In the genomic region with DNA sequence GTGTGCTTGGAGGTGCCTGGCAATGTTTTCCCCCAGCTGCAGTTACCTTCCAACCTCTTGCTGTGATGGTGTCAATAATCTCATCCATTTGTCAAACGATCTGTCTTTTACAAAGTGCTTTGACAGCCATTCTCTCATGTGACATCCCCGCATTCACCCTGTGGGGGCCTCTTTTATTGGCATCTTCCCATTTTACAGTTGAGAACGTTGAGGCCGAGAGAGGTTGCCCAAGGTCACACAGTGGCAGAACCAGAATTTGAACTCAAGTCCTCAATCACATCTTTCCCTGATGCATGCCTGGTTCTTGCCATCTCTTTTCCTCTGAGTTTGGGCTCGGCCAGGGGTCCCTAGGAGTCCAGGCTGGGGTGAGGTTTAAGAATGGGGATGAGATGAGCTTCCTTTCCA, we compare ENCODE assay signal across 9 cellular contexts. TPM values are rescaled to one million over a fixed set of nuclear protein-coding genes. Genes with fewer than 3 reads are reported as not detected.
DNase-seq lines count a peak whose midpoint lies in the region; ATAC-seq and TF ChIP-seq lines count a peak whose summit lies in the region.
"Had no signal": no experiment of that assay in that cellular context is flagged by ENCODE, and none has a peak within 500 bp of the region (broad histone marks: within the 10 kb centered on the region; RNA-seq: fewer than 3 reads in every experiment).

No MANE protein-coding gene starts in this region.

- H3K9me3 ChIP-seq in DND-41 (ENCODE audit: insufficient read depth, low read length, severe bottlenecking) (no peaks in the 10 kb centered on the region), SJCRH30 (replicated peaks) (peaks cover 4% of the 10 kb centered on the region; the same call in 1 of the 2 replicates), esophagus muscularis mucosa (no peaks in the 10 kb centered on the region), trophoblast cell (ENCODE audit: insufficient read depth, low read depth, low read length) (no peaks in the 10 kb centered on the region)

- H4K20me1 ChIP-seq in DND-41 (ENCODE audit: insufficient read depth, low read length): peaks cover 48% of the 10 kb centered on the region

- no peak for TF ChIP-seq EP300 in esophagus muscularis mucosa (IDR thresholded peaks at IDR 0.05)

- DNase-seq in DND-41 (no peak), SJCRH30 (no peak), esophagus muscularis mucosa (ENCODE audit: extremely low spot score) (no peak), trophoblast cell (no peak), NCI-H187 (lab: John Stamatoyannopoulos, UW) (no peak), ureter (ENCODE audit: low spot score) (no peak)
- DNase-seq: SIG-M5 had no signal

- H4K8ac ChIP-seq in trophoblast cell (ENCODE audit: low read depth, low read length): no peak overlapping the region

- no peak overlapping the region for H2AFZ ChIP-seq in DND-41 (ENCODE audit: low read depth, low read length)
- no peak overlapping the region for H2AFZ ChIP-seq in trophoblast cell (ENCODE audit: insufficient read depth, low read length, poor library complexity)

- H3K9ac ChIP-seq in DND-41 (ENCODE audit: low read depth, low read length): peak overlapping the region; percentile 90
- no peak overlapping the region for H3K9ac ChIP-seq in trophoblast cell (ENCODE audit: low read length)

- H3K14ac ChIP-seq in trophoblast cell (ENCODE audit: low read length): peak overlapping the region; percentile 29

- H3K4me1 ChIP-seq in DND-41 (ENCODE audit: insufficient read depth, low read length) (peaks cover 45% of the 10 kb centered on the region), SJCRH30 (0 out of 2 replicates have a peak, but pooled peaks cover 3% of the 10 kb centered on the region), esophagus muscularis mucosa (peaks cover 43 to 53% (median 47%) of the 10 kb centered on the region in 4 donors), trophoblast cell (ENCODE audit: control insufficient read depth in 1 of 2, insufficient read depth in 2 of 2, low read length in 2 of 2) (peaks cover 9 to 22% of the 10 kb centered on the region in 2 experiments)

- H3K4ac ChIP-seq in trophoblast cell (ENCODE audit: low read depth, low read length): peak overlapping the region; percentile 25

- no peak overlapping the region for H2AK5ac ChIP-seq in trophoblast cell (ENCODE audit: low read length)

- H2BK12ac ChIP-seq in trophoblast cell (ENCODE audit: low read length): no peak overlapping the region

- H3K4me3 ChIP-seq in DND-41 (ENCODE audit: low read depth in 1 of 2, low read length in 2 of 2) (peak overlapping the region; percentile 80 to 92; a peak in 3 of 4 replicates), SJCRH30 (peak overlapping the region; percentile 76), esophagus muscularis mucosa (peak overlapping the region; percentile 64 to 98 (median 81)), trophoblast cell (ENCODE audit: low read depth, low read length) (no peak overlapping the region)

- no peak overlapping the region for H4K91ac ChIP-seq in trophoblast cell (ENCODE audit: low read depth, low read length)

- H3K36me3 ChIP-seq in DND-41 (ENCODE audit: insufficient read depth, low read length) (peaks cover 50% of the 10 kb centered on the region), SJCRH30 (peaks cover 17% of the 10 kb centered on the region), esophagus muscularis mucosa (peaks cover 23 to 46% (median 39%) of the 10 kb centered on the region in 4 donors), trophoblast cell (ENCODE audit: control insufficient read depth in 1 of 2, insufficient read depth in 2 of 2, low read length in 2 of 2) (peaks cover 31 to 39% of the 10 kb centered on the region in 2 experiments)

- H3K79me1 ChIP-seq in trophoblast cell (ENCODE audit: low read length): peaks cover 10% of the 10 kb centered on the region

- intact Hi-C loops in esophagus muscularis mucosa (cut with DNase I): no loop called here

- H3K23ac ChIP-seq in trophoblast cell (ENCODE audit: low read length): no peak overlapping the region

- TF ChIP-seq CTCF in DND-41 (IDR thresholded peaks at IDR 0.05; ENCODE audit: borderline replicate concordance, extremely low read depth, low read length, poor library complexity, severe bottlenecking): no peak
- TF ChIP-seq CTCF in esophagus muscularis mucosa (IDR thresholded peaks at IDR 0.05): no peak

- H3K4me2 ChIP-seq in DND-41 (ENCODE audit: insufficient read depth, low read length): peak overlapping the region; percentile 79
- H3K4me2 ChIP-seq in trophoblast cell (ENCODE audit: low read length): peak overlapping the region; percentile 93

- H2BK5ac ChIP-seq in trophoblast cell (ENCODE audit: low read depth, low read length, poor library complexity): no peak overlapping the region

- WGBS in esophagus muscularis mucosa: 56% methylated on average over 5 of the region's 5 CpGs
- no CpG with 5 or more reads among the region's 5 CpGs for WGBS in trophoblast cell (ENCODE audit: extremely low coverage, insufficient coverage, insufficient read length)

- H3K18ac ChIP-seq in trophoblast cell (ENCODE audit: low read length): no peak overlapping the region

- no peak for TF ChIP-seq POLR2A in esophagus muscularis mucosa (IDR thresholded peaks at IDR 0.05; ENCODE audit: low read depth)

- H3K79me2 ChIP-seq in DND-41 (ENCODE audit: insufficient read depth, low read length) (peaks cover 49% of the 10 kb centered on the region), trophoblast cell (ENCODE audit: control insufficient read depth, insufficient read depth, low read length, poor library complexity) (peaks cover 15% of the 10 kb centered on the region)

- no peak overlapping the region for H2BK120ac ChIP-seq in trophoblast cell (ENCODE audit: insufficient read depth, low read length, poor library complexity)

- ATAC-seq in DND-41 (ENCODE audit: insufficient read depth, low read depth) (no peak), HG02763 (IDR thresholded peaks at IDR 0.05; ENCODE audit: unreplicated experiment) (no peak), GM21825 (IDR thresholded peaks at IDR 0.05; ENCODE audit: unreplicated experiment) (no peak)

- H3K27ac ChIP-seq in DND-41 (ENCODE audit: low read length): peak overlapping the region; percentile 88
- H3K27ac ChIP-seq in SJCRH30: no peak overlapping the region
- peak overlapping the region; percentile 50 to 93 (median 90) for H3K27ac ChIP-seq in esophagus muscularis mucosa (replicated peaks in 1 of 4)
- H3K27ac ChIP-seq in trophoblast cell (ENCODE audit: low read depth, low read length): no peak overlapping the region

- H4K12ac ChIP-seq in trophoblast cell (ENCODE audit: low read depth, low read length): peak overlapping the region; percentile 6

- no peaks in the 10 kb centered on the region for H3K27me3 ChIP-seq in DND-41 (ENCODE audit: insufficient read depth, low read length, poor library complexity)
- no peaks in the 10 kb centered on the region for H3K27me3 ChIP-seq in SJCRH30
- H3K27me3 ChIP-seq in esophagus muscularis mucosa: no peaks in the 10 kb centered on the region
- H3K27me3 ChIP-seq in trophoblast cell (ENCODE audit: insufficient read depth, low read length): no peaks in the 10 kb centered on the region

RNA-seq across cellular contexts. Expression of a gene that starts 1.5 kb away (rescaled TPM):
- total RNA-seq in SJCRH30 (2014; rRNA removed; shearing (Covaris generic)): 27.3 and 30.6 TPM in 2 replicates
- total RNA-seq in esophagus muscularis mucosa (10 to 100 TPM; 40.9 to 63.6 (median 51.4) TPM), ureter (45.1 TPM)
- 29.9 and 31.4 TPM in 2 replicates for polyA plus RNA-seq in trophoblast cell (2013)

RNA-seq across cellular contexts. Expression of a gene that starts 13.3 kb away (rescaled TPM):
- 29.8 and 32.1 TPM in 2 replicates for total RNA-seq in SJCRH30 (2014; rRNA removed; shearing (Covaris generic))
- total RNA-seq in esophagus muscularis mucosa (100 to 1,000 TPM in 3 of 4 donors, 10 to 100 TPM in 1; 96.8 to 114 (median 105) TPM), ureter (131 TPM)
- 69.5 and 73.2 TPM in 2 replicates for polyA plus RNA-seq in trophoblast cell (2013)

RNA-seq across cellular contexts. Expression of a gene that starts 20.3 kb away (rescaled TPM):
- total RNA-seq in SJCRH30 (2014; rRNA removed; shearing (Covaris generic)): 10.9 and 12.5 TPM in 2 replicates
- total RNA-seq in esophagus muscularis mucosa (10 to 100 TPM; 20.8 to 39.4 (median 22.1) TPM), ureter (11.2 TPM)
- polyA plus RNA-seq in trophoblast cell (2013): 8.1 and 9.7 TPM in 2 replicates

RNA-seq across cellular contexts. Expression of a gene that starts 20.9 kb away (rescaled TPM):
- 54.5 and 55.7 TPM in 2 replicates for total RNA-seq in SJCRH30 (2014; rRNA removed; shearing (Covaris generic))
- total RNA-seq in esophagus muscularis mucosa: 10 to 100 TPM; 38.2 to 58.1 (median 43.5) TPM
- polyA plus RNA-seq in trophoblast cell (2013): 47.0 and 48.1 TPM in 2 replicates
- 88.5 TPM for total RNA-seq in ureter

RNA-seq across cellular contexts. Expression of a gene that starts 35.7 kb away (rescaled TPM):
- total RNA-seq in SJCRH30 (2014; rRNA removed; shearing (Covaris generic)): not detected in 2 replicates
- under 1 TPM in 2 of 4 donors, not detected in 2; 0.50 to 0.83 TPM for total RNA-seq in esophagus muscularis mucosa
- 0.57 and 0.79 TPM in 2 replicates for polyA plus RNA-seq in trophoblast cell (2013)
- total RNA-seq in ureter: 3.1 TPM

Comparison
In these comparisons a context has a peak if more than half of its experiments do, and no peak if none do; other contexts are left out.
1. H3K27ac ChIP-seq: peak in DND-41 (single experiment) and esophagus muscularis mucosa (4 of 4); none in SJCRH30 (single experiment) and trophoblast cell (single experiment).